8 cellular contexts compared by ENCODE assay signal in the genomic region with DNA sequence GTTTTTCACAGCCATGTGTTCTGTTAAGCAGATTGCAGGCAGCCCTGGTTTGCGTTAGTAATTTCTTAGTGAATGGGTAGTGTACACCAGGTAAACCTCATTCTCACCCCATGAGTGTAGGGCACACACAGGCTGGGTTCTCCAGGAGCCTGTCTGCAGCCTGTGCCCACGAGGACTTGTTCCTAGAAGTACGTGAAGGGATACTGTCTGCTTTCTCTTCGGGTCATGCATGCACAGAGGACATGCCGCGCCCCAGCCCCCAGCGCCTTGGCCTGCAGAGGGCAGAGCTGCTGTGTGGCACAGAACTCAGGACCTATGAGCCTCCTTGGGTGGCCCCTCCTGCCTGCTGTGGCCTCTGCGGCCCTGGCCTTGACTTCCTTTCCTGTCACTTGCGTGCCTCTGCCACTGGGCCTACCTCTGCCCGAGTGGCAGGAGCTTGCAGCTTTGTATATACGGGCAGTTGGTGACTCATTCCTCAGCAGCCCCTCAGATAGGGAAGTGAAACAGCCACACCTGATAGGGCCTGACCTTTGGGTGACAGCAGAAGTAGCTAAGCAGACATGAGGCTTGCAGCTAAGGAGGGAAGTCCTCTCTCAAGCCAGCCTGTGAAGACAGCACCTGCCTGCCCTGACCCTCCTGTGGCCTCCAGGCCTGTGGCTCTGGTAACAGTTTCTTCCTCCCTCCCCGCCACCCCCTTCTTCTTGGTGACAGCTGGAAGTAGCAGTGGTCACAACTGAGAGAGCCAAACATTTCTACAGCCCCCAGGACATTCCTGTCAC. TPM values are rescaled to one million over a fixed set of nuclear protein-coding genes. Genes with fewer than 3 reads are reported as not detected.
A peak's percentile ranks its signal among the peaks of the same experiment; 100 is the strongest.
DNase-seq lines count a peak whose midpoint lies in the region; FAIRE-seq and TF ChIP-seq lines count a peak whose summit lies in the region.

No MANE protein-coding gene starts in this region.

- no peak for TF ChIP-seq EP300 in H1 (IDR thresholded peaks at IDR 0.05; ENCODE audit: borderline replicate concordance in 1 of 2, low read depth in 2 of 2, low read length in 2 of 2)

- peak overlapping the region; percentile 20; the same call in 1 of the 2 replicates for H3K4me3 ChIP-seq in GM23248
- H3K4me3 ChIP-seq in H1 (ENCODE audit: extremely low read depth in 1 of 4, insufficient read depth in 2 of 4, low read depth in 3 of 4, low read length in 4 of 4): no peak overlapping the region
- H3K4me3 ChIP-seq in mucosa of rectum (ENCODE audit: low read length in 2 of 2): peak overlapping the region in 1 of 2 donors; percentile 42

- no peaks in the 10 kb centered on the region for H3K27me3 ChIP-seq in GM23248 (replicated peaks; ENCODE audit: insufficient read depth)
- no peaks in the 10 kb centered on the region for H3K27me3 ChIP-seq in H1 (replicated peaks in 1 of 4; ENCODE audit: control insufficient read depth in 3 of 4, extremely low read depth in 1 of 4, insufficient read depth in 3 of 4, low read length in 3 of 4)
- H3K27me3 ChIP-seq in mucosa of rectum (ENCODE audit: control insufficient read depth in 2 of 2, insufficient read depth in 2 of 2, low read length in 2 of 2): no peaks in the 10 kb centered on the region

- H3K4me1 ChIP-seq in GM23248 (ENCODE audit: insufficient read depth) (peaks cover 26% of the 10 kb centered on the region), H1 (replicated peaks in 1 of 4; ENCODE audit: control insufficient read depth in 3 of 4, insufficient read depth in 4 of 4, low read length in 3 of 4) (peaks cover 0 to 12% (median 8%) of the 10 kb centered on the region in 4 experiments; a peak in 5 of 7 replicates), mucosa of rectum (ENCODE audit: control insufficient read depth in 2 of 2, insufficient read depth in 2 of 2, low read length in 2 of 2) (peaks cover 50 to 54% of the 10 kb centered on the region in 2 donors)

- H3K4me3 Mint-ChIP-seq in stimulated activated naive CD8-positive, alpha-beta T cell treated with anti-CD3 and anti-CD28 coated beads, Interleukin-15, Interleukin-2, amounts not matched to agents 100 ng/mL and 50 ng/mL, for 24 hours: no peak overlapping the region

- H3K79me2 ChIP-seq in GM23248 (ENCODE audit: insufficient read depth): 0 out of 2 replicates have a peak, but pooled peaks cover 4% of the 10 kb centered on the region
- peaks cover 0 to 3% of the 10 kb centered on the region in 2 experiments; a peak in 1 of 4 replicates for H3K79me2 ChIP-seq in H1 (ENCODE audit: control insufficient read depth in 1 of 2, insufficient read depth in 2 of 2, low read length in 2 of 2)

- H2AFZ ChIP-seq in GM23248: peak overlapping the region; percentile 24; the same call in 1 of the 2 replicates
- no peak overlapping the region for H2AFZ ChIP-seq in H1 (ENCODE audit: low read length)

- H3K27ac Mint-ChIP-seq in stimulated activated naive CD8-positive, alpha-beta T cell treated with anti-CD3 and anti-CD28 coated beads, Interleukin-15, Interleukin-2, amounts not matched to agents 100 ng/mL and 50 ng/mL, for 24 hours: peak overlapping the region; percentile 31

- peaks cover 68% of the 10 kb centered on the region for H3K4me1 Mint-ChIP-seq in stimulated activated naive CD8-positive, alpha-beta T cell treated with anti-CD3 and anti-CD28 coated beads, Interleukin-15, Interleukin-2, amounts not matched to agents 100 ng/mL and 50 ng/mL, for 24 hours (ENCODE audit: low read depth)

- CTCF ChIA-PET in H1 (lab: Charles Lee; ENCODE audit: partially characterized antibody): interaction anchor here (0.6 to 4.8 kb wide), 27 partner anchors 8 to 366 kb away, joined by 3 to 46 read pairs (median 4); a partner anchor contains a TSS

- H3K36me3 ChIP-seq in GM23248 (ENCODE audit: low read depth): no peaks in the 10 kb centered on the region
- no peaks in the 10 kb centered on the region for H3K36me3 ChIP-seq in H1 (ENCODE audit: control insufficient read depth in 2 of 4, insufficient read depth in 4 of 4, low read length in 3 of 4)
- peaks cover 0 to 2% of the 10 kb centered on the region in 2 donors for H3K36me3 ChIP-seq in mucosa of rectum (ENCODE audit: control insufficient read depth in 2 of 2, insufficient read depth in 2 of 2, low read length in 2 of 2)

- peak; percentile 76 to 82 for TF ChIP-seq RAD21 in H1 (IDR thresholded peaks at IDR 0.05 in 1 of 2, conservative IDR thresholded peaks at IDR 0.05 in 1 of 2; ENCODE audit: low read depth in 2 of 2, low read length in 2 of 2)

- H3K56ac ChIP-seq in H1 (replicated peaks; ENCODE audit: insufficient read length, low read depth, low read length): no peak overlapping the region

- H2BK120ac ChIP-seq in H1 (replicated peaks; ENCODE audit: low read depth, low read length): no peak overlapping the region

- WGBS in GM23248 (ENCODE audit: low coverage in 1 of 2, low lambda C conversion rate in 2 of 2, missing lambda C conversion rate in 2 of 2), 2 experiments: 62 to 65% methylated on average over 12 of the region's 12 CpGs
- 89% methylated on average over 12 of the region's 12 CpGs; no CpG with 5 or more reads in 1 of the 2 experiments for WGBS in H1 (ENCODE audit: extremely low coverage in 1 of 2, insufficient coverage in 1 of 2, insufficient read length in 1 of 2, insufficient replicate concordance in 2 of 2, low coverage in 1 of 2, low lambda C conversion rate in 2 of 2, missing lambda C conversion rate in 1 of 2), 2 experiments

- H3K9me3 ChIP-seq in GM23248 (ENCODE audit: low read depth) (no peaks in the 10 kb centered on the region), H1 (ENCODE audit: insufficient read depth in 2 of 2, low read depth in 1 of 2, low read length in 1 of 2) (no peaks in the 10 kb centered on the region), mucosa of rectum (ENCODE audit: control insufficient read depth in 2 of 2, low read length in 2 of 2) (no peaks in the 10 kb centered on the region)

- H3K9ac ChIP-seq in GM23248: peak overlapping the region; percentile 79
- H3K9ac ChIP-seq in H1 (replicated peaks in 1 of 4; ENCODE audit: extremely low read depth in 1 of 4, low read depth in 3 of 4, low read length in 3 of 4): no peak overlapping the region
- H3K9ac ChIP-seq in mucosa of rectum (ENCODE audit: low read depth in 1 of 2, low read length in 2 of 2): peak overlapping the region; percentile 41 to 65

- no peak overlapping the region for H2BK15ac ChIP-seq in H1 (ENCODE audit: low read length)

- no peak overlapping the region for H3K4ac ChIP-seq in H1 (replicated peaks; ENCODE audit: insufficient read length, low read depth, low read length)

- no peak overlapping the region for H2AK5ac ChIP-seq in H1 (ENCODE audit: low read depth, low read length)

- peak; percentile 9 for TF ChIP-seq POLR2A in GM10847 (IDR thresholded peaks at IDR 0.05; ENCODE audit: extremely low read depth, insufficient read length)
- TF ChIP-seq POLR2A in H1 (IDR thresholded peaks at IDR 0.05; ENCODE audit: control extremely low read depth in 1 of 2, low read depth in 2 of 2, low read length in 2 of 2): no peak

- TF ChIP-seq CTCF in H1 (IDR thresholded peaks at IDR 0.05; ENCODE audit: control extremely low read depth in 1 of 3, insufficient read depth in 1 of 3, low read depth in 1 of 3, low read length in 3 of 3): peak; percentile 68 to 80 (median 79)

- H4K20me1 ChIP-seq in GM23248 (ENCODE audit: insufficient read depth): no peaks in the 10 kb centered on the region
- H4K20me1 ChIP-seq in H1 (replicated peaks in 1 of 2; ENCODE audit: control insufficient read depth in 1 of 2, insufficient read depth in 2 of 2, low read length in 2 of 2): peaks cover 5 to 10% of the 10 kb centered on the region in 2 experiments

- no peak overlapping the region for H3K14ac ChIP-seq in H1 (ENCODE audit: insufficient read length)

- H2BK20ac ChIP-seq in H1 (ENCODE audit: low read length): no peak overlapping the region

- H4K91ac ChIP-seq in H1 (replicated peaks; ENCODE audit: insufficient read length, low read length): no peak overlapping the region

- POLR2A ChIA-PET in H1 (lab: Charles Lee; ENCODE audit: partially characterized antibody): interaction anchor here (0.6 to 2.1 kb wide), 5 partner anchors 13 to 161 kb away, joined by 3 to 9 read pairs (median 4); a partner anchor contains a TSS

- in situ Hi-C loops in GM23248 (cut with MboI): no loop called here

- H4K8ac ChIP-seq in H1 (ENCODE audit: extremely low read depth, insufficient read depth, low read length): no peak overlapping the region

- no peaks in the 10 kb centered on the region; the same call in 1 of the 2 replicates for H3K79me1 ChIP-seq in H1 (ENCODE audit: low read depth, low read length)

- no peaks in the 10 kb centered on the region for H3K27me3 Mint-ChIP-seq in stimulated activated naive CD8-positive, alpha-beta T cell treated with anti-CD3 and anti-CD28 coated beads, Interleukin-15, Interleukin-2, amounts not matched to agents 100 ng/mL and 50 ng/mL, for 24 hours

- H3K9me3 Mint-ChIP-seq in stimulated activated naive CD8-positive, alpha-beta T cell treated with anti-CD3 and anti-CD28 coated beads, Interleukin-15, Interleukin-2, amounts not matched to agents 100 ng/mL and 50 ng/mL, for 24 hours: no peaks in the 10 kb centered on the region

- DNase-seq in GM23248 (peak; percentile 49), M059J (ENCODE audit: low read depth) (peak; percentile 86), H1 (ENCODE audit: low read depth in 1 of 2, low spot score in 2 of 2) (peak in 1 of 2 experiments; percentile 73), NCI-H1694 treated with DMSO at 0.1 percent for 48 hours (lab: John Stamatoyannopoulos, UW) (no peak)
- DNase-seq in activated CD4-positive, alpha-beta T cell treated with anti-CD3 and anti-CD28 coated beads, Interleukin-2, amount 50 U/mL, for 4 hours: peak; percentile 17 to 22

- H3K4me2 ChIP-seq in GM23248 (ENCODE audit: unreplicated experiment): peak overlapping the region; percentile 54
- no peak overlapping the region for H3K4me2 ChIP-seq in H1 (ENCODE audit: insufficient read depth in 1 of 2, low read depth in 2 of 2, low read length in 2 of 2)

- no peaks in the 10 kb centered on the region for H3K9me2 ChIP-seq in GM23248 (ENCODE audit: insufficient read depth)

- no peak overlapping the region for H3K23ac ChIP-seq in H1 (ENCODE audit: insufficient read length)

- FAIRE-seq in H1 (lab: Jason Lieb, UNC): no peak

- H3K27ac ChIP-seq in GM23248 (peak overlapping the region; percentile 80), H1 (ENCODE audit: low read depth, low read length) (no peak overlapping the region), mucosa of rectum (ENCODE audit: low read depth in 2 of 2, low read length in 2 of 2) (peak overlapping the region; percentile 82 to 90)

- no peak overlapping the region for H3K18ac ChIP-seq in H1 (ENCODE audit: extremely low read depth, low read length)

- H3K36me3 Mint-ChIP-seq in stimulated activated naive CD8-positive, alpha-beta T cell treated with anti-CD3 and anti-CD28 coated beads, Interleukin-15, Interleukin-2, amounts not matched to agents 100 ng/mL and 50 ng/mL, for 24 hours (ENCODE audit: low read depth): peaks cover 30% of the 10 kb centered on the region

- no peak overlapping the region for H4K5ac ChIP-seq in H1 (ENCODE audit: insufficient read length, low read depth, low read length)

- no peaks in the 10 kb centered on the region for H3K23me2 ChIP-seq in H1 (ENCODE audit: low read depth, low read length)

- no peak overlapping the region for H2BK12ac ChIP-seq in H1 (ENCODE audit: low read depth, low read length)

- H3F3A ChIP-seq in GM23248 (ENCODE audit: insufficient read depth): peaks cover 24% of the 10 kb centered on the region

- H2BK5ac ChIP-seq in H1 (ENCODE audit: low read depth, low read length): no peak overlapping the region

RNA-seq across cellular contexts. Expression of a gene that starts 19.5 kb away (rescaled TPM):
- total RNA-seq in GM23248 (2014; rRNA removed; shearing (Covaris generic)): 11.3 and 20.0 TPM in 2 replicates
- polyA plus RNA-seq in GM23248 (2016; fragmentation: Nextera tagmentation; extraction: Ambion mirVana) (9.0 and 11.0 TPM in 2 replicates), H1 (2011; rRNA removed) (29.7 and 46.7 TPM in 2 replicates)
- 15.9 and 25.6 TPM in 2 replicates for total RNA-seq in M059J (2014; rRNA removed; shearing (Covaris generic))
- 11.3 and 14.7 TPM in 2 replicates for total RNA-seq in H1 (2021; fragmentation: NEBNext Ultra II Directional; extraction: Animal tissue kit (Norgen Biotek cat#: 25700))
- polyA plus RNA-seq in H1 (2011; cell fraction: cytosol; rRNA removed): 40.7 TPM
- 38.6 TPM for polyA plus RNA-seq in H1 (2011; cell fraction: nucleus; rRNA removed)
- polyA plus RNA-seq in H1 (2012, experiment 1 of 2): 11.5 to 22.8 TPM (median 19.2 TPM) in 4 replicates
- polyA plus RNA-seq in H1 (2012, experiment 2 of 2): 20.5 TPM
- polyA plus RNA-seq in H1 (2013, experiment 1 of 2): 13.7 TPM
- polyA plus RNA-seq in H1 (2013, experiment 2 of 2): 12.7 TPM
- 17.0 and 18.1 TPM in 2 replicates for polyA minus RNA-seq in H1 (2011; rRNA and poly(A)+ RNA removed)
- 10.7 TPM for polyA minus RNA-seq in H1 (2011; cell fraction: cytosol; rRNA and poly(A)+ RNA removed)
- polyA minus RNA-seq in H1 (2011; cell fraction: nucleus; rRNA and poly(A)+ RNA removed): 18.8 TPM

RNA-seq across cellular contexts. Expression of a gene that starts 47.6 kb away (rescaled TPM):
- 1.0 and 4.0 TPM in 2 replicates for total RNA-seq in GM23248 (2014; rRNA removed; shearing (Covaris generic))
- polyA plus RNA-seq in GM23248 (2016; fragmentation: Nextera tagmentation; extraction: Ambion mirVana) (0.23 TPM in 1 of 2 replicates, not detected in the other), H1 (2011; rRNA removed) (94.7 and 96.4 TPM in 2 replicates)
- total RNA-seq in M059J (2014; rRNA removed; shearing (Covaris generic)): 1.3 and 3.4 TPM in 2 replicates
- total RNA-seq in H1 (2021; fragmentation: NEBNext Ultra II Directional; extraction: Animal tissue kit (Norgen Biotek cat#: 25700)): 51.8 and 55.4 TPM in 2 replicates
- polyA plus RNA-seq in H1 (2011; cell fraction: cytosol; rRNA removed): 67.2 TPM
- polyA plus RNA-seq in H1 (2011; cell fraction: nucleus; rRNA removed): 80.9 TPM
- polyA plus RNA-seq in H1 (2012, experiment 1 of 2): 45.3 to 68.0 TPM (median 54.9 TPM) in 4 replicates
- polyA plus RNA-seq in H1 (2012, experiment 2 of 2): 63.6 TPM
- 44.6 TPM for polyA plus RNA-seq in H1 (2013, experiment 1 of 2)
- 46.5 TPM for polyA plus RNA-seq in H1 (2013, experiment 2 of 2)
- 90.2 and 116 TPM in 2 replicates for polyA minus RNA-seq in H1 (2011; rRNA and poly(A)+ RNA removed)
- polyA minus RNA-seq in H1 (2011; cell fraction: cytosol; rRNA and poly(A)+ RNA removed): 36.7 TPM
- polyA minus RNA-seq in H1 (2011; cell fraction: nucleus; rRNA and poly(A)+ RNA removed): 38.4 TPM

Comparison
In these comparisons a context has a peak if more than half of its experiments do, and no peak if none do; other contexts are left out.
1. H3K9ac ChIP-seq: peak in GM23248 (single experiment) and mucosa of rectum (2 of 2); none in H1 (0 of 4).
2. RNA of a gene that starts 47.6 kb away (total RNA-seq): 51.8 to 55.4 TPM in H1; 1.0 to 4.0 TPM in GM23248 and 1.3 to 3.4 TPM in M059J; every median in the first group is over 10 times any median in the second.